Comparison of ENCODE assay signal across 22 cellular contexts in the genomic region with DNA sequence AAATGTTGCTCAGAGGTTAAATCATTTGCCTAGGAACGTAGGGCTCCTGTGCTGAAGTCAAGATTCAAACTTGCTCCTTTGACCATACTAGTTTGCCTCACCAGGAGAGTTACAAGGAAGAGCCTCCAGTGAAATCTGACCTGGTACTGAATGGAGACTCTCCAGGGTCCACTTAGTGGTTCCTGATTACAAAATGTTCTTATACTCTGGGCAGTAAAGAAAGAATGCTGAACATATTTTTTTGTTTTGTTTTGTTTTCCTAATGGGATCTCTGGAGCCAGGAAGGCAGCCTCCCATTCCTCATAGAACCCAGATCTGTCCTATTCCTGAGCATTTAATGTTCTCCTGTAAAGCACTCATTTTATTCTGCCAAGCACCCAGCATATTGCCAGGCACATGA.
"Had no signal": no experiment of that assay in that cellular context is flagged by ENCODE, and none has a peak within 500 bp of the region (broad histone marks: within the 10 kb centered on the region; RNA-seq: fewer than 3 reads in every experiment).

No MANE protein-coding gene starts in this region.

- H3K27me3 ChIP-seq: brain microvascular endothelial cell, ovary, right lobe of liver, tibial artery had no signal

- H3K36me3 ChIP-seq: brain microvascular endothelial cell, heart right ventricle, ovary, right lobe of liver, tibial artery, upper lobe of right lung had no signal

- DNase-seq: activated CD4-positive, alpha-beta T cell treated with anti-CD3 and anti-CD28 coated beads for 36 hours; activated CD4-positive, CD25-positive, alpha-beta regulatory T cell; activated effector memory CD4-positive, alpha-beta T cell treated with Interleukin-2 at 50 U/mL for 16 hours; activated naive CD4-positive, alpha-beta T cell treated with Interleukin-2 at 50 U/mL for 16 hours; activated T-cell treated with anti-CD3 and anti-CD28 coated beads for 4 hours; brain microvascular endothelial cell; foreskin fibroblast; heart right ventricle; midbrain; naive thymus-derived CD4-positive, alpha-beta T cell; ovary; right lobe of liver; stimulated activated CD4-positive, alpha-beta T cell treated with anti-CD3 and anti-CD28 coated beads, Interleukin-1b, Interleukin-23, amount 100 ng/mL, for 48 hours; stimulated activated CD4-positive, alpha-beta T cell treated with anti-CD3 and anti-CD28 coated beads, Interleukin-4, amount 100 ng/mL, for 4 hours; stimulated activated CD8-positive, alpha-beta memory T cell treated with anti-CD3 and anti-CD28 coated beads, Interleukin-4, amount 100 ng/mL, for 48 hours; stimulated activated naive CD8-positive, alpha-beta T cell treated with anti-CD3 and anti-CD28 coated beads, Interleukin-15, amount 100 ng/mL, for 72 hours; T-helper 1 cell; tibial artery; upper lobe of right lung had no signal

- H3K4me2 ChIP-seq: smooth muscle cell had no signal

- H3K9me3 ChIP-seq: heart right ventricle, ovary, right lobe of liver, tibial artery, upper lobe of right lung had no signal

- H3K4me3 ChIP-seq: heart right ventricle, ovary, right lobe of liver, smooth muscle cell, tibial artery, upper lobe of right lung had no signal

- ATAC-seq: activated CD4-positive, alpha-beta T cell treated with anti-CD3 and anti-CD28 coated beads for 36 hours; esophagus mucosa; heart right ventricle; naive thymus-derived CD4-positive, alpha-beta T cell; right lobe of liver; stimulated activated memory B cell treated with anti-CD40 and anti-IgM and Interleukin-4, amounts not matched to agents 10 μg/mL and 1 μg/mL and 100 μg/mL, for 72 hours; stimulated activated naive CD8-positive, alpha-beta T cell treated with anti-CD3 and anti-CD28 coated beads, Interleukin-15, amount 100 ng/mL, for 72 hours; upper lobe of right lung had no signal

- H3K4me1 ChIP-seq: right lobe of liver, tibial artery, upper lobe of right lung had no signal

- H3K27ac ChIP-seq: brain microvascular endothelial cell, heart right ventricle, ovary, right lobe of liver, tibial artery, upper lobe of right lung had no signal
